In genomic region chr20:51087306-51087705, GRCh38 we compare ENCODE assay signal across 24 cellular contexts.
"Had no signal": no experiment of that assay in that cellular context is flagged by ENCODE, and none has a peak within 500 bp of the region (broad histone marks: within the 10 kb centered on the region; RNA-seq: fewer than 3 reads in every experiment).

No MANE protein-coding gene starts in this region.

- H3K27ac ChIP-seq: body of pancreas, foreskin keratinocyte, spleen, testis, vagina had no signal

- H3K36me3 ChIP-seq: spleen, vagina had no signal

- ATAC-seq: activated CD8-positive, alpha-beta T cell treated with anti-CD3 and anti-CD28 coated beads, Interleukin-2, amount 10 ng/mL, durations not matched to agents 7 days and 5 days; body of pancreas; foreskin keratinocyte; left ventricle myocardium superior had no signal

- H3K27me3 ChIP-seq: testis, vagina had no signal

- H3K9me3 ChIP-seq: body of pancreas, spleen, testis, vagina had no signal

- DNase-seq: activated CD4-positive, alpha-beta T cell treated with anti-CD3 and anti-CD28 coated beads for 1 hour; activated CD4-positive, alpha-beta T cell treated with anti-CD3 and anti-CD28 coated beads, Interleukin-2, amount 50 U/mL, for 1 hour; activated CD8-positive, alpha-beta T cell treated with anti-CD3 and anti-CD28 coated beads, Interleukin-2, amount 10 ng/mL, durations not matched to agents 7 days and 5 days; activated gamma-delta T cell treated with Interleukin-2 at 50 U/mL for 16 hours; activated T-cell treated with anti-CD3 and anti-CD28 coated beads, Interleukin-2, amount 50 U/mL, for 1 hour; anterior cingulate cortex; body of pancreas; effector CD8-positive, alpha-beta T cell; foreskin keratinocyte; immature natural killer cell; kidney glomerular epithelial cell; left ventricle myocardium superior; mammary epithelial cell; retina; spleen; stimulated activated CD4-positive, alpha-beta T cell treated with anti-CD3 and anti-CD28 coated beads, Interleukin-4, amount 100 ng/mL, for 1 hour; stimulated activated naive CD4-positive, alpha-beta T cell; testis; trophoblast cell had no signal

- H3K27ac Mint-ChIP-seq: activated CD8-positive, alpha-beta T cell treated with anti-CD3 and anti-CD28 coated beads, Interleukin-2, amount 10 ng/mL, durations not matched to agents 7 days and 5 days; activated naive CD4-positive, alpha-beta T cell treated with anti-CD3 and anti-CD28 coated beads, Interleukin-2, amount 50 U/mL, for 24 hours; dendritic cell treated with granulocyte-macrophage colony-stimulating factor and Interleukin-4, amounts not matched to agents 40 ng/mL and 50 ng/mL, for 4 days; immature natural killer cell; mesothelial cell of epicardium; progenitor cell of endocrine pancreas had no signal

- H3K4me1 ChIP-seq: foreskin keratinocyte, vagina had no signal

- H3K4me3 ChIP-seq: body of pancreas, spleen, testis, vagina had no signal

- H3K4me3 Mint-ChIP-seq: activated CD8-positive, alpha-beta T cell treated with anti-CD3 and anti-CD28 coated beads, Interleukin-2, amount 10 ng/mL, durations not matched to agents 7 days and 5 days; activated naive CD4-positive, alpha-beta T cell treated with anti-CD3 and anti-CD28 coated beads, Interleukin-2, amount 50 U/mL, for 24 hours; dendritic cell treated with granulocyte-macrophage colony-stimulating factor and Interleukin-4, amounts not matched to agents 40 ng/mL and 50 ng/mL, for 4 days; immature natural killer cell; mesothelial cell of epicardium had no signal

- H3K9me3 Mint-ChIP-seq: activated naive CD4-positive, alpha-beta T cell treated with anti-CD3 and anti-CD28 coated beads, Interleukin-2, amount 50 U/mL, for 24 hours; dendritic cell treated with granulocyte-macrophage colony-stimulating factor and Interleukin-4, amounts not matched to agents 40 ng/mL and 50 ng/mL, for 4 days; mesothelial cell of epicardium had no signal

- H3K36me3 Mint-ChIP-seq: activated naive CD4-positive, alpha-beta T cell treated with anti-CD3 and anti-CD28 coated beads, Interleukin-2, amount 50 U/mL, for 24 hours; immature natural killer cell; mesothelial cell of epicardium had no signal
